Comparison of ENCODE assay signal across 12 cellular contexts in genomic region chr7:133770863-133771492, GRCh38.
DNase-seq lines count a peak whose midpoint lies in the region; TF ChIP-seq lines count a peak whose summit lies in the region.
"Had no signal": no experiment of that assay in that cellular context is flagged by ENCODE, and none has a peak within 500 bp of the region (broad histone marks: within the 10 kb centered on the region; RNA-seq: fewer than 3 reads in every experiment).

No MANE protein-coding gene starts in this region.

- intact Hi-C loops in cardiac septum (cut with DNase I): no loop called here

- TF ChIP-seq CTCF in epithelial cell of proximal tubule (conservative IDR thresholded peaks at IDR 0.05; ENCODE audit: low read depth, low read length) (no peak), nephron progenitor cell (IDR thresholded peaks at IDR 0.05) (no peak)

- no peaks in the 10 kb centered on the region for H3K36me3 Mint-ChIP-seq in nephron progenitor cell (ENCODE audit: low read depth)

- no peak overlapping the region for H3K4me3 ChIP-seq in epithelial cell of proximal tubule (ENCODE audit: low read depth, low read length)

- no peak overlapping the region for H3K4me3 Mint-ChIP-seq in nephron progenitor cell
- H3K4me3 Mint-ChIP-seq: central memory CD8-positive, alpha-beta T cell had no signal

- H3K27me3 Mint-ChIP-seq in nephron progenitor cell (ENCODE audit: low read depth, poor library complexity): no peaks in the 10 kb centered on the region
- H3K27me3 Mint-ChIP-seq: central memory CD8-positive, alpha-beta T cell had no signal

- H3K9me3 Mint-ChIP-seq in nephron progenitor cell: no peaks in the 10 kb centered on the region
- H3K9me3 Mint-ChIP-seq: central memory CD8-positive, alpha-beta T cell had no signal

- H3K4me1 Mint-ChIP-seq in nephron progenitor cell: no peaks in the 10 kb centered on the region
- H3K4me1 Mint-ChIP-seq: central memory CD8-positive, alpha-beta T cell had no signal

- DNase-seq in ELR (ENCODE audit: low read depth) (peak; percentile 61), NCI-H446 (lab: John Stamatoyannopoulos, UW) (peak; percentile 33 to 82), epithelial cell of proximal tubule (ENCODE audit: low read depth) (peak; percentile 74), non-pigmented ciliary epithelial cell (ENCODE audit: low read depth) (peak; percentile 30), cardiac septum (ENCODE audit: low spot score) (no peak), nephron progenitor cell (no peak), NCI-H2029 (lab: John Stamatoyannopoulos, UW) (no peak)
- DNase-seq: DND-41; hippocampal formation; MM.1S; stimulated activated naive CD8-positive, alpha-beta T cell treated with anti-CD3 and anti-CD28 coated beads, Interleukin-15, Interleukin-2, amounts not matched to agents 100 U/mL and 50 U/mL, for 24 hours had no signal

- no peak overlapping the region for H3K27ac Mint-ChIP-seq in nephron progenitor cell

Comparison
In these comparisons a context has a peak if more than half of its experiments do, and no peak if none do; other contexts are left out.
1. DNase-seq: peak in ELR (single experiment), NCI-H446 (2 of 2), epithelial cell of proximal tubule (single experiment) and non-pigmented ciliary epithelial cell (single experiment); none in cardiac septum (single experiment), nephron progenitor cell (single experiment) and NCI-H2029 (single experiment).